ENCODE assay signal across 8 cellular contexts in the genomic region with DNA sequence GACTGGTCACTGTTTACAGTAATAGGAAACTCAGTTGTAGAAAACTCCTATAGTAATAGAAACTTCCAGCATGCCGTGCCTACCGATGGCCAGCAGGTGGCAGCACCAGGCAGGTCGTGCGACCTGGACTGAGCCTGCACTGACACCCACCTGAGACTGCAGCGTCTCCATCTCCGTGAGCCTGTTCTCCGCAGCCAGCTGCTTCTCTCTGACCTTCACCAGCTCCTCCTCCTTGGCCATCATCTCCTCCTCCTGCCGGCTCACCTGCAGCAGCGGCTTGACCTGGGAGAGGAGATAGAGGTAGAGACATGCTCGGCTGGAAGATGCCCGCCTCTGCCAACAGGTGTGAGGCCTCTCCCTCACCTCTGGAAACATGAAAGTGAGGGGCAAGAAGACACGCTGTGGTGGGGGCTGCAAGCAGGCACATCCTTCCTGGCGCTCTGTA. TPM values are rescaled to one million over a fixed set of nuclear protein-coding genes. Genes with fewer than 3 reads are reported as not detected.
DNase-seq lines count a peak whose midpoint lies in the region; ATAC-seq and TF ChIP-seq lines count a peak whose summit lies in the region.

No MANE protein-coding gene starts in this region.

- peaks cover 0 to 43% (median 12%) of the 10 kb centered on the region in 3 donors for H3K4me1 ChIP-seq in gastroesophageal sphincter
- H3K4me1 ChIP-seq in tibial nerve, result no peaks in the 10 kb centered on the region

- H3K27ac ChIP-seq in gastroesophageal sphincter (peak overlapping the region; percentile 64 to 89 (median 86)), tibial nerve (no peak overlapping the region)

- ATAC-seq in gastroesophageal sphincter, result peak; percentile 75
- ATAC-seq in HG03139 (IDR thresholded peaks at IDR 0.05; ENCODE audit: unreplicated experiment), result no peak

- peaks cover 61% of the 10 kb centered on the region for H3K36me3 Mint-ChIP-seq in osteocyte (ENCODE audit: unreplicated experiment)

- peak overlapping the region; percentile 35 for H3K27ac Mint-ChIP-seq in osteocyte (ENCODE audit: unreplicated experiment)

- peak in 3 of 4 experiments; percentile 93 to 98 (median 97) for TF ChIP-seq CTCF in gastroesophageal sphincter (IDR thresholded peaks at IDR 0.05)
- peak; percentile 98 for TF ChIP-seq CTCF in osteocyte (IDR thresholded peaks at IDR 0.05)
- TF ChIP-seq CTCF in tibial nerve (IDR thresholded peaks at IDR 0.05), result peak; percentile 93 to 96 (median 94)

- H3K27me3 Mint-ChIP-seq in osteocyte (ENCODE audit: unreplicated experiment), result no peaks in the 10 kb centered on the region

- H3K27me3 ChIP-seq in gastroesophageal sphincter, result no peaks in the 10 kb centered on the region
- H3K27me3 ChIP-seq in tibial nerve, result no peaks in the 10 kb centered on the region

- peaks cover 0 to 100% of the 10 kb centered on the region in 2 donors for H3K36me3 ChIP-seq in gastroesophageal sphincter
- H3K36me3 ChIP-seq in tibial nerve, result peaks cover 16 to 100% (median 75%) of the 10 kb centered on the region in 3 donors

- DNase-seq in EL (peak; percentile 57), LHCN-M2 (ENCODE audit: low read depth) (peak; percentile 42), SK-N-DZ (ENCODE audit: low spot score) (peak; percentile 59), osteocyte (ENCODE audit: extremely low spot score, unreplicated experiment) (peak; percentile 90), tibial nerve (ENCODE audit: low spot score in 2 of 2) (peak; percentile 51 to 83)
- DNase-seq in activated naive CD4-positive, alpha-beta T cell (lab: John Stamatoyannopoulos, UW), result peak; percentile 60 to 83 (median 68)

- no peaks in the 10 kb centered on the region for H3K9me3 Mint-ChIP-seq in osteocyte (ENCODE audit: unreplicated experiment)

- H3K9me3 ChIP-seq in gastroesophageal sphincter, result no peaks in the 10 kb centered on the region
- H3K9me3 ChIP-seq in tibial nerve, result no peaks in the 10 kb centered on the region

- TF ChIP-seq POLR2A in gastroesophageal sphincter (IDR thresholded peaks at IDR 0.05) (no peak), tibial nerve (IDR thresholded peaks at IDR 0.05) (no peak)

- 30% methylated on average over 2 of the region's 13 CpGs; no CpG with 5 or more reads in 1 of the 2 donors for WGBS in gastroesophageal sphincter (ENCODE audit: low coverage in 1 of 2), 2 donors
- 33 to 37% methylated on average over 11 to 13 of the region's 13 CpGs for WGBS in tibial nerve, 2 donors

- H3K4me3 Mint-ChIP-seq in osteocyte (ENCODE audit: unreplicated experiment), result no peak overlapping the region

- H3K4me3 ChIP-seq in gastroesophageal sphincter, result no peak overlapping the region
- no peak overlapping the region for H3K4me3 ChIP-seq in tibial nerve

- TF ChIP-seq EP300 in gastroesophageal sphincter (IDR thresholded peaks at IDR 0.05), result no peak
- TF ChIP-seq EP300 in tibial nerve (IDR thresholded peaks at IDR 0.05), result peak in 1 of 2 donors; percentile 27

- H3K4me1 Mint-ChIP-seq in osteocyte (ENCODE audit: unreplicated experiment), result peaks cover 4% of the 10 kb centered on the region

RNA-seq across cellular contexts. Expression of gene APOL1, which starts 48.5 kb away (rescaled TPM):
- total RNA-seq in LHCN-M2 (2014; rRNA removed), result 1.4 and 1.7 TPM in 2 replicates
- polyA plus RNA-seq in LHCN-M2 (2012), result 4.3 TPM
- polyA plus RNA-seq in SK-N-DZ (2014; cell fraction: cytosol; rRNA removed), result not detected in 2 replicates
- not detected in 2 replicates for polyA plus RNA-seq in SK-N-DZ (2014; cell fraction: nucleus; rRNA removed)
- 10 to 100 TPM in 3 of 4 donors, 1 to 10 TPM in 1; 10.0 to 53.7 (median 26.0) TPM for total RNA-seq in gastroesophageal sphincter
- total RNA-seq in osteocyte, result 16.2 and 19.5 TPM in 2 replicates
- 10 to 100 TPM in 3 of 4 donors, 1 to 10 TPM in 1; 8.3 to 16.8 (median 10.1) TPM for total RNA-seq in tibial nerve

Comparison
In these comparisons a context has a peak if more than half of its experiments do, and no peak if none do; other contexts are left out.
1. H3K27ac ChIP-seq: peak in gastroesophageal sphincter (4 of 4); none in tibial nerve (0 of 4).
2. Peak in every context shown above with its lines, with median percentiles within 50 percentile points of each other: DNase-seq and CTCF ChIP-seq.